Comparison of ENCODE assay signal across 20 cellular contexts in genomic region chr19:12884202-12884601, GRCh38. TPM values are rescaled to one million over a fixed set of nuclear protein-coding genes. Genes with fewer than 3 reads are reported as not detected.
DNase-seq lines count a peak whose midpoint lies in the region; ATAC-seq and TF ChIP-seq lines count a peak whose summit lies in the region.
"Had no signal": no experiment of that assay in that cellular context is flagged by ENCODE, and none has a peak within 500 bp of the region (broad histone marks: within the 10 kb centered on the region; RNA-seq: fewer than 3 reads in every experiment).

No MANE protein-coding gene starts in this region.

- intact Hi-C loops in gastrocnemius medialis (cut with DNase I; ENCODE audit: low total_unique reads) = loop anchor here (5.0 kb wide), 1 partner anchor 233 kb away; the partner anchor contains the start of genes NACC1 and TRMT1

- no peaks in the 10 kb centered on the region for H3K27me3 Mint-ChIP-seq in activated CD8-positive, alpha-beta memory T cell treated with anti-CD3 and anti-CD28 coated beads, Interleukin-2, amount 10 ng/mL, durations not matched to agents 7 days and 5 days
- H3K27me3 Mint-ChIP-seq in effector memory CD8-positive, alpha-beta T cell = no peaks in the 10 kb centered on the region

- H3K4me1 ChIP-seq in MM.1S (ENCODE audit: low read length) (peaks cover 11% of the 10 kb centered on the region), gastrocnemius medialis (peaks cover 7 to 30% of the 10 kb centered on the region in 2 donors), SK-N-SH (ENCODE audit: control insufficient read depth in 1 of 2, insufficient read depth in 2 of 2, low read depth in 1 of 2, low read length in 1 of 2) (peaks cover 0 to 9% of the 10 kb centered on the region in 2 experiments; a peak in 1 of 4 replicates)

- H3K4me1 Mint-ChIP-seq in activated CD8-positive, alpha-beta memory T cell treated with anti-CD3 and anti-CD28 coated beads, Interleukin-2, amount 10 ng/mL, durations not matched to agents 7 days and 5 days = peaks cover 40% of the 10 kb centered on the region
- peaks cover 28 to 30% of the 10 kb centered on the region in 2 donors for H3K4me1 Mint-ChIP-seq in effector memory CD8-positive, alpha-beta T cell (ENCODE audit: low read depth in 2 of 2)

- peaks cover 3% of the 10 kb centered on the region for H3K9me3 Mint-ChIP-seq in activated CD8-positive, alpha-beta memory T cell treated with anti-CD3 and anti-CD28 coated beads, Interleukin-2, amount 10 ng/mL, durations not matched to agents 7 days and 5 days (ENCODE audit: low read depth)
- no peaks in the 10 kb centered on the region for H3K9me3 Mint-ChIP-seq in effector memory CD8-positive, alpha-beta T cell
- H3K9me3 Mint-ChIP-seq: CD8-positive, alpha-beta T cell had no signal

- no peak for TF ChIP-seq CTCF in MM.1S (IDR thresholded peaks at IDR 0.05; ENCODE audit: low read length)
- TF ChIP-seq CTCF in gastrocnemius medialis (IDR thresholded peaks at IDR 0.05 in 4 of 5, conservative IDR thresholded peaks at IDR 0.05 in 1 of 5) = no peak
- no peak for TF ChIP-seq CTCF in SK-N-SH (IDR thresholded peaks at IDR 0.05)

- peak overlapping the region; percentile 74; the same call in 1 of the 2 replicates for H3K27ac ChIP-seq in MM.1S (ENCODE audit: low read length)
- peak overlapping the region in 3 of 4 donors; percentile 93 to 98 (median 94) for H3K27ac ChIP-seq in gastrocnemius medialis
- H3K27ac ChIP-seq in SK-N-SH (ENCODE audit: low read depth in 2 of 2, low read length in 1 of 2) = no peak overlapping the region
- H3K27ac ChIP-seq: coronary artery, KMS-11 had no signal

- no peak overlapping the region for H3K4me3 ChIP-seq in MM.1S (ENCODE audit: low read length)
- no peak overlapping the region for H3K4me3 ChIP-seq in gastrocnemius medialis
- no peak overlapping the region for H3K4me3 ChIP-seq in SK-N-SH (ENCODE audit: low read depth in 2 of 2, low read length in 1 of 2)
- H3K4me3 ChIP-seq: body of pancreas, HAP-1 had no signal

- DNase-seq in activated CD8-positive, alpha-beta memory T cell treated with anti-CD3 and anti-CD28 coated beads, Interleukin-2, amount 10 ng/mL, durations not matched to agents 7 days and 5 days = no peak
- no peak for DNase-seq in activated CD8-positive, alpha-beta memory T cell treated with anti-CD3 and anti-CD28 coated beads, Interleukin-2, amount 50 U/mL, for 4 hours
- DNase-seq in MM.1S (no peak), gastrocnemius medialis (no peak), HT-29 (ENCODE audit: low spot score) (no peak), SK-N-SH (no peak)
- no peak for DNase-seq in effector memory CD8-positive, alpha-beta T cell
- DNase-seq: CD8-positive, alpha-beta T cell; DMS79 treated with DMSO at 0.1 percent for 48 hours; hypothalamus; NCI-H2029; NK-92 treated with Interleukin-12 subunit alpha and Interleukin-12 subunit beta, amount 100 ng/mL, for 24 hours; right cardiac atrium had no signal

- 90% methylated on average over 3 of the region's 3 CpGs for WGBS in SK-N-SH (ENCODE audit: low lambda C conversion rate)

- peak overlapping the region; percentile 99; the same call in 1 of the 2 replicates for H3K4me2 ChIP-seq in MM.1S (ENCODE audit: low read depth, low read length)
- no peak overlapping the region for H3K4me2 ChIP-seq in SK-N-SH

- H3K36me3 Mint-ChIP-seq in activated CD8-positive, alpha-beta memory T cell treated with anti-CD3 and anti-CD28 coated beads, Interleukin-2, amount 10 ng/mL, durations not matched to agents 7 days and 5 days = peaks cover 6% of the 10 kb centered on the region
- peaks cover 23% of the 10 kb centered on the region for H3K36me3 Mint-ChIP-seq in effector memory CD8-positive, alpha-beta T cell (ENCODE audit: insufficient read depth)
- H3K36me3 Mint-ChIP-seq: CD8-positive, alpha-beta T cell had no signal

- H3K9me3 ChIP-seq in MM.1S (replicated peaks; ENCODE audit: insufficient read depth, low read length) = no peaks in the 10 kb centered on the region
- no peaks in the 10 kb centered on the region for H3K9me3 ChIP-seq in gastrocnemius medialis
- H3K9me3 ChIP-seq in SK-N-SH = no peaks in the 10 kb centered on the region

- H3F3A ChIP-seq in MM.1S (ENCODE audit: insufficient read depth, low read length) (peaks cover 8% of the 10 kb centered on the region), SK-N-SH (replicated peaks; ENCODE audit: insufficient read depth) (peaks cover 6% of the 10 kb centered on the region)

- peak overlapping the region; percentile 87 for H3K27ac Mint-ChIP-seq in activated CD8-positive, alpha-beta memory T cell treated with anti-CD3 and anti-CD28 coated beads, Interleukin-2, amount 10 ng/mL, durations not matched to agents 7 days and 5 days
- no peak overlapping the region for H3K27ac Mint-ChIP-seq in effector memory CD8-positive, alpha-beta T cell
- H3K27ac Mint-ChIP-seq: CD8-positive, alpha-beta T cell had no signal

- peaks cover 11% of the 10 kb centered on the region; the same call in 1 of the 2 replicates for H3K79me2 ChIP-seq in MM.1S (ENCODE audit: low read length)
- no peaks in the 10 kb centered on the region for H3K79me2 ChIP-seq in SK-N-SH (ENCODE audit: insufficient read depth)

- H3K9me2 ChIP-seq in MM.1S (replicated peaks; ENCODE audit: insufficient read depth, low read length) (no peaks in the 10 kb centered on the region), SK-N-SH (no peaks in the 10 kb centered on the region)

- no peaks in the 10 kb centered on the region for H3K27me3 ChIP-seq in MM.1S (replicated peaks; ENCODE audit: insufficient read depth, low read length)
- peaks cover 8 to 28% (median 15%) of the 10 kb centered on the region in 3 donors for H3K27me3 ChIP-seq in gastrocnemius medialis
- peaks cover 11% of the 10 kb centered on the region; the same call in 1 of the 2 replicates for H3K27me3 ChIP-seq in SK-N-SH (ENCODE audit: insufficient read depth)
- H3K27me3 ChIP-seq: body of pancreas had no signal

- no peak for TF ChIP-seq EP300 in SK-N-SH (IDR thresholded peaks at IDR 0.05; ENCODE audit: borderline replicate concordance in 1 of 2, low read depth in 1 of 2, low read length in 1 of 2)

- no peak overlapping the region for H3K9ac ChIP-seq in MM.1S (ENCODE audit: low read length)
- H3K9ac ChIP-seq in SK-N-SH = no peak overlapping the region
- H3K9ac ChIP-seq: KMS-11 had no signal

- TF ChIP-seq RAD21 in SK-N-SH (IDR thresholded peaks at IDR 0.05; ENCODE audit: low read length) = no peak

- ATAC-seq in activated CD8-positive, alpha-beta memory T cell treated with anti-CD3 and anti-CD28 coated beads, Interleukin-2, amount 10 ng/mL, durations not matched to agents 7 days and 5 days = no peak
- no peak for ATAC-seq in effector memory CD8-positive, alpha-beta T cell (replicated peaks)
- no peak for ATAC-seq in gastrocnemius medialis
- no peak for ATAC-seq in GM19467 (IDR thresholded peaks at IDR 0.05; ENCODE audit: unreplicated experiment)
- ATAC-seq: right cardiac atrium had no signal

- H3K36me3 ChIP-seq in MM.1S (replicated peaks; ENCODE audit: insufficient read depth, low read length) = no peaks in the 10 kb centered on the region
- H3K36me3 ChIP-seq in gastrocnemius medialis = no peaks in the 10 kb centered on the region
- no peaks in the 10 kb centered on the region for H3K36me3 ChIP-seq in SK-N-SH (replicated peaks in 1 of 2; ENCODE audit: control insufficient read depth in 1 of 2, insufficient read depth in 2 of 2, low read length in 1 of 2)
- H3K36me3 ChIP-seq: HAP-1 had no signal

- no peaks in the 10 kb centered on the region for H4K20me1 ChIP-seq in MM.1S (ENCODE audit: insufficient read depth, low read length)
- H4K20me1 ChIP-seq in SK-N-SH (ENCODE audit: insufficient read depth) = no peaks in the 10 kb centered on the region

- H2AFZ ChIP-seq in MM.1S (ENCODE audit: low read length) (no peak overlapping the region), SK-N-SH (ENCODE audit: low read depth) (no peak overlapping the region)

- TF ChIP-seq POLR2A in gastrocnemius medialis (IDR thresholded peaks at IDR 0.05) = no peak

- in situ Hi-C loops in gastrocnemius medialis (cut with MboI; ENCODE audit: low sequenced_read_pairs in 4 of 4) = loop anchor here in 1 of 4 donors (10.0 kb wide), 1 partner anchor 81 kb away; the partner anchor contains the start of gene DAND5

- CTCF ChIA-PET in activated CD8-positive, alpha-beta memory T cell treated with anti-CD3 and anti-CD28 coated beads, Interleukin-2, amount 10 ng/mL, durations not matched to agents 7 days and 5 days (lab: Charles Lee) = interaction anchor here (0.9 to 10.6 kb wide), 14 partner anchors 11 to 180 kb away, joined by 3 to 163 read pairs (median 4); partner anchors contain the start of gene GADD45GIP1
- CTCF ChIA-PET in SK-N-SH (lab: Yijun Ruan, JAX) = interaction anchor here (0.6 to 5.4 kb wide), 12 partner anchors 8 to 81 kb away, joined by 3 to 28 read pairs (median 4); no protein-coding TSS in a partner anchor

- POLR2A ChIA-PET in SK-N-SH (lab: Yijun Ruan, JAX) = no interaction called here

- peak overlapping the region; percentile 5 for H3K4me3 Mint-ChIP-seq in activated CD8-positive, alpha-beta memory T cell treated with anti-CD3 and anti-CD28 coated beads, Interleukin-2, amount 10 ng/mL, durations not matched to agents 7 days and 5 days
- H3K4me3 Mint-ChIP-seq in effector memory CD8-positive, alpha-beta T cell = peak overlapping the region; percentile 89 to 92

RNA-seq across cellular contexts. Expression of gene KLF1, which starts 2.8 kb away (rescaled TPM):
- total RNA-seq in activated CD8-positive, alpha-beta memory T cell treated with anti-CD3 and anti-CD28 coated beads, Interleukin-2, amount 10 ng/mL, durations not matched to agents 7 days and 5 days = under 1 TPM; 0.29 to 0.45 TPM
- total RNA-seq in gastrocnemius medialis = not detected
- not detected in 2 replicates for total RNA-seq in HT-29 (2014; rRNA removed; shearing (Covaris generic))
- not detected in 2 replicates for polyA plus RNA-seq in SK-N-SH (2012; rRNA removed)
- polyA plus RNA-seq in SK-N-SH (2012; cell fraction: cytosol; rRNA removed) = not detected in 2 replicates
- not detected in 2 replicates for polyA plus RNA-seq in SK-N-SH (2012; cell fraction: nucleus; rRNA removed)
- total RNA-seq: body of pancreas; CD8-positive, alpha-beta T cell; fibroblast of villous mesenchyme; right cardiac atrium; ureter had no signal
- polyA plus RNA-seq: right cardiac atrium had no signal

RNA-seq across cellular contexts. Expression of gene DNASE2, which starts 3.0 kb away (rescaled TPM):
- total RNA-seq in activated CD8-positive, alpha-beta memory T cell treated with anti-CD3 and anti-CD28 coated beads, Interleukin-2, amount 10 ng/mL, durations not matched to agents 7 days and 5 days = 10 to 100 TPM; 32.5 to 34.1 TPM
- 10 to 100 TPM; 11.9 to 44.3 (median 15.4) TPM for total RNA-seq in gastrocnemius medialis
- total RNA-seq in HT-29 (2014; rRNA removed; shearing (Covaris generic)) = 20.9 and 27.6 TPM in 2 replicates
- polyA plus RNA-seq in SK-N-SH (2012; rRNA removed) = 29.8 and 40.7 TPM in 2 replicates
- 23.1 and 30.9 TPM in 2 replicates for polyA plus RNA-seq in SK-N-SH (2012; cell fraction: cytosol; rRNA removed)
- polyA plus RNA-seq in SK-N-SH (2012; cell fraction: nucleus; rRNA removed) = 10.8 and 15.2 TPM in 2 replicates

RNA-seq across cellular contexts. Expression of gene GCDH, which starts 6.8 kb away (rescaled TPM):
- 10 to 100 TPM; 38.7 to 46.1 TPM for total RNA-seq in activated CD8-positive, alpha-beta memory T cell treated with anti-CD3 and anti-CD28 coated beads, Interleukin-2, amount 10 ng/mL, durations not matched to agents 7 days and 5 days
- 10 to 100 TPM; 35.6 to 83.8 (median 54.1) TPM for total RNA-seq in gastrocnemius medialis
- 24.6 and 27.2 TPM in 2 replicates for total RNA-seq in HT-29 (2014; rRNA removed; shearing (Covaris generic))
- 29.4 and 36.6 TPM in 2 replicates for polyA plus RNA-seq in SK-N-SH (2012; rRNA removed)
- polyA plus RNA-seq in SK-N-SH (2012; cell fraction: cytosol; rRNA removed) = 13.4 and 24.8 TPM in 2 replicates
- 63.5 and 74.5 TPM in 2 replicates for polyA plus RNA-seq in SK-N-SH (2012; cell fraction: nucleus; rRNA removed)

RNA-seq across cellular contexts. Expression of gene SYCE2, which starts 34.9 kb away (rescaled TPM):
- total RNA-seq in activated CD8-positive, alpha-beta memory T cell treated with anti-CD3 and anti-CD28 coated beads, Interleukin-2, amount 10 ng/mL, durations not matched to agents 7 days and 5 days = 1 to 10 TPM; 2.2 to 2.5 TPM
- total RNA-seq in gastrocnemius medialis = not detected
- not detected in 2 replicates for total RNA-seq in HT-29 (2014; rRNA removed; shearing (Covaris generic))
- polyA plus RNA-seq in SK-N-SH (2012; rRNA removed) = 0.44 and 1.1 TPM in 2 replicates
- polyA plus RNA-seq in SK-N-SH (2012; cell fraction: cytosol; rRNA removed) = 0.58 and 0.68 TPM in 2 replicates
- 0.29 and 0.36 TPM in 2 replicates for polyA plus RNA-seq in SK-N-SH (2012; cell fraction: nucleus; rRNA removed)
- total RNA-seq: body of pancreas had no signal

RNA-seq across cellular contexts. Expression of gene MAST1, which starts 45.9 kb away (rescaled TPM):
- total RNA-seq in activated CD8-positive, alpha-beta memory T cell treated with anti-CD3 and anti-CD28 coated beads, Interleukin-2, amount 10 ng/mL, durations not matched to agents 7 days and 5 days = 1 to 10 TPM in 1 of 2 experiments, under 1 TPM in 1; 0.67 to 2.5 TPM
- not detected for total RNA-seq in gastrocnemius medialis
- total RNA-seq in HT-29 (2014; rRNA removed; shearing (Covaris generic)) = 0.58 and 1.7 TPM in 2 replicates
- 4.3 and 9.7 TPM in 2 replicates for polyA plus RNA-seq in SK-N-SH (2012; rRNA removed)
- polyA plus RNA-seq in SK-N-SH (2012; cell fraction: cytosol; rRNA removed) = 3.2 and 7.2 TPM in 2 replicates
- 37.5 and 48.1 TPM in 2 replicates for polyA plus RNA-seq in SK-N-SH (2012; cell fraction: nucleus; rRNA removed)

Comparison
In these comparisons a context has a peak if more than half of its experiments do, and no peak if none do; other contexts are left out.
1. H3K27ac ChIP-seq: peak in MM.1S (single experiment) and gastrocnemius medialis (3 of 4); none in SK-N-SH (0 of 2).